8 cellular contexts compared by ENCODE assay signal in the genomic region with DNA sequence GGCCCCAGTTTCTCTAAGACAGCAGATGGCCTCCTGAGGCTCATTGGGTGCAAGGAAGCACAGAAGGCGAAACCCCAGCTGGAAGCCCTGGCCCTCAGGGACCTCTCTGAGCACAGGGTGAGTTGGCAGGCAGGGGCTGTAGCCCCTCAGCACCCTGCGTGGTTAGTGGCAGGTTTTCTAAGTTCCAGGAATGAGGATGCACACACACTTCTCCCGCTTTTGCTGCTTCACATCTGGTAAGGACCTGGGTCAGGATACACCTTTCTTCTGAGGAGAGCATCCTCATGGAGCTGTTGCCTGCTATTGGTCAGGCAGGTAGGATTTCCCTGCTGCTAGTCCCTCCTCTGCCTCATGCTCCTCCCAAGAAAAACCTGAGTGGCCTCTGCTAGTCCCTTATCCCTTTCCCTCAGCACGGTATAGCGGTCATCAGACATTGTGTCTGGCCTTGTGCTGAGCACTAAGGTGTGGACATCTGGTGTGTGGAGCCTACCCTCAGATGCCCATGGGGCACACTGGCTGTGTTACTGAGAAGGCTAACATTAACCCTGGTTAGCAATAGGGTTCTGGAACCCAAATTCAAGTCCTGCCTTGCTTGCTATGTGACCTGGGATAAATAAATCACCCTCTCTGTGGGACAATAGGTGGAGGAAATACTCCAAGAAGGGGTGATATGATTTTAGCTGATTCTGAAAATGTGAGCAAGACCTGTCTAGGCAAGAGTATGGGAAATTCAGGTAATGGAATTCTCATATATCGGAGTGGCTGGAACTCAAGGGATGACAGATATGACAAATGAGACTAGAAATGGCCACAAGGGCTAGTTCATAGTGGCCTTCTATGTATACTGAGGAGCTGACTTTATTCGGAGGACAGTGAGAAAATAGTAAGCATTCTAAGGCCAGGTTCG. TPM values are rescaled to one million over a fixed set of nuclear protein-coding genes. Genes with fewer than 3 reads are reported as not detected.
A peak's percentile ranks its signal among the peaks of the same experiment; 100 is the strongest.
DNase-seq lines count a peak whose midpoint lies in the region; TF ChIP-seq lines count a peak whose summit lies in the region.

No MANE protein-coding gene starts in this region.

- H3K4me1 ChIP-seq in smooth muscle cell (ENCODE audit: low read depth) (peaks cover 10% of the 10 kb centered on the region), ovary (ENCODE audit: insufficient read depth) (peaks cover 2% of the 10 kb centered on the region)

- H3K4me3 ChIP-seq in fibroblast of villous mesenchyme (ENCODE audit: low read depth, low read length), result peak overlapping the region; percentile 77
- H3K4me3 ChIP-seq in smooth muscle cell, result peak overlapping the region; percentile 64
- no peak overlapping the region for H3K4me3 ChIP-seq in ovary

- 82% methylated on average over 8 of the region's 8 CpGs for WGBS in smooth muscle cell (ENCODE audit: low lambda C conversion rate)
- WGBS in ovary, 3 donors, result 86 to 91% (median 88%) methylated on average over 8 of the region's 8 CpGs

- no peaks in the 10 kb centered on the region for H4K20me1 ChIP-seq in smooth muscle cell (ENCODE audit: low read depth)

- no peak for TF ChIP-seq CTCF in fibroblast of villous mesenchyme (IDR thresholded peaks at IDR 0.05; ENCODE audit: insufficient read depth, low read depth, low read length)
- no peak for TF ChIP-seq CTCF in smooth muscle cell (IDR thresholded peaks at IDR 0.05; ENCODE audit: borderline replicate concordance, insufficient read depth, poor library complexity, severe bottlenecking)
- no peak for TF ChIP-seq CTCF in ovary (IDR thresholded peaks at IDR 0.05)

- H3F3A ChIP-seq in smooth muscle cell (ENCODE audit: low read depth), result peaks cover 6% of the 10 kb centered on the region

- DNase-seq in SIG-M5 treated with dmso at 0.1 percent for 504 hours (lab: John Stamatoyannopoulos, UW; ENCODE audit: unreplicated experiment) (peak; percentile 47), SIG-M5 (lab: John Stamatoyannopoulos, UW) (no peak), fibroblast of villous mesenchyme (ENCODE audit: low read depth) (no peak), smooth muscle cell (lab: John Stamatoyannopoulos, UW; ENCODE audit: unreplicated experiment) (no peak), ovary (no peak), OCI-M2 (lab: John Stamatoyannopoulos, UW; ENCODE audit: unreplicated experiment) (no peak)
- DNase-seq in activated CD4-positive, alpha-beta memory T cell treated with anti-CD3 and anti-CD28 coated beads, Interleukin-2, amount 10 ng/mL, durations not matched to agents 7 days and 5 days, result no peak
- DNase-seq in activated CD4-positive, alpha-beta T cell treated with anti-CD3 and anti-CD28 coated beads for 4 hours, result no peak

- peak overlapping the region; percentile 93 for H3K4me2 ChIP-seq in smooth muscle cell

- no peaks in the 10 kb centered on the region for H3K9me3 Mint-ChIP-seq in activated CD4-positive, alpha-beta memory T cell treated with anti-CD3 and anti-CD28 coated beads, Interleukin-2, amount 10 ng/mL, durations not matched to agents 7 days and 5 days

- H3K9ac ChIP-seq in smooth muscle cell (ENCODE audit: low read depth), result no peak overlapping the region

- H2AFZ ChIP-seq in smooth muscle cell (ENCODE audit: low read depth), result no peak overlapping the region

- peaks cover 3% of the 10 kb centered on the region for H3K27me3 Mint-ChIP-seq in activated CD4-positive, alpha-beta memory T cell treated with anti-CD3 and anti-CD28 coated beads, Interleukin-2, amount 10 ng/mL, durations not matched to agents 7 days and 5 days

- H3K4me1 Mint-ChIP-seq in activated CD4-positive, alpha-beta memory T cell treated with anti-CD3 and anti-CD28 coated beads, Interleukin-2, amount 10 ng/mL, durations not matched to agents 7 days and 5 days, result peaks cover 30% of the 10 kb centered on the region

- H3K36me3 Mint-ChIP-seq in activated CD4-positive, alpha-beta memory T cell treated with anti-CD3 and anti-CD28 coated beads, Interleukin-2, amount 10 ng/mL, durations not matched to agents 7 days and 5 days (ENCODE audit: low read depth), result no peaks in the 10 kb centered on the region

- no peaks in the 10 kb centered on the region for H3K9me3 ChIP-seq in smooth muscle cell (replicated peaks; ENCODE audit: low read depth)
- no peaks in the 10 kb centered on the region for H3K9me3 ChIP-seq in ovary

- peak overlapping the region; percentile 87 for H3K4me3 Mint-ChIP-seq in activated CD4-positive, alpha-beta memory T cell treated with anti-CD3 and anti-CD28 coated beads, Interleukin-2, amount 10 ng/mL, durations not matched to agents 7 days and 5 days

- H3K27ac ChIP-seq in smooth muscle cell (ENCODE audit: low read depth), result peak overlapping the region; percentile 99
- H3K27ac ChIP-seq in ovary, result peak overlapping the region in 1 of 2 donors; percentile 100

- intact Hi-C loops in ovary (cut with DNase I), result loop anchor here in 2 of 4 donors (10.0 kb wide), 2 partner anchors 71 to 79 kb away; a partner anchor contains a TSS

- H3K36me3 ChIP-seq in smooth muscle cell (ENCODE audit: low read depth) (no peaks in the 10 kb centered on the region), ovary (no peaks in the 10 kb centered on the region)

- no peak for TF ChIP-seq POLR2A in ovary (IDR thresholded peaks at IDR 0.05)

- CTCF ChIA-PET in activated CD4-positive, alpha-beta memory T cell treated with anti-CD3 and anti-CD28 coated beads, Interleukin-2, amount 10 ng/mL, durations not matched to agents 7 days and 5 days (lab: Charles Lee), result no interaction called here

- POLR2A ChIA-PET in activated CD4-positive, alpha-beta memory T cell treated with anti-CD3 and anti-CD28 coated beads, Interleukin-2, amount 10 ng/mL, durations not matched to agents 7 days and 5 days (lab: Charles Lee), result interaction anchor here (1.0 to 1.1 kb wide), 2 partner anchors 70 to 195 kb away, joined by 3 to 4 read pairs; a partner anchor contains a TSS

- peak overlapping the region; percentile 67 for H3K27ac Mint-ChIP-seq in activated CD4-positive, alpha-beta memory T cell treated with anti-CD3 and anti-CD28 coated beads, Interleukin-2, amount 10 ng/mL, durations not matched to agents 7 days and 5 days

- H3K79me2 ChIP-seq in smooth muscle cell (ENCODE audit: low read depth), result peaks cover 8% of the 10 kb centered on the region

- no peaks in the 10 kb centered on the region for H3K27me3 ChIP-seq in smooth muscle cell (ENCODE audit: low read depth)
- no peaks in the 10 kb centered on the region for H3K27me3 ChIP-seq in ovary

- TF ChIP-seq EP300 in ovary (IDR thresholded peaks at IDR 0.05), result no peak

RNA-seq across cellular contexts. Expression of a gene that starts 1.6 kb away (rescaled TPM):
- total RNA-seq in activated CD4-positive, alpha-beta memory T cell treated with anti-CD3 and anti-CD28 coated beads, Interleukin-2, amount 10 ng/mL, durations not matched to agents 7 days and 5 days, result under 1 TPM; 0.10 to 0.28 TPM
- total RNA-seq in fibroblast of villous mesenchyme (6.8 and 16.4 TPM in 2 replicates), smooth muscle cell (0.45 and 3.8 TPM in 2 replicates), ovary (1 to 10 TPM in 6 of 7 donors, under 1 TPM in 1; 0.72 to 7.7 (median 3.0) TPM)
- polyA plus RNA-seq in smooth muscle cell (1.3 and 3.1 TPM in 2 replicates), ovary (1 to 10 TPM; 1.1 to 1.7 TPM)

RNA-seq across cellular contexts. Expression of a gene that starts 38.3 kb away (rescaled TPM):
- total RNA-seq in activated CD4-positive, alpha-beta memory T cell treated with anti-CD3 and anti-CD28 coated beads, Interleukin-2, amount 10 ng/mL, durations not matched to agents 7 days and 5 days, result not detected
- 42.8 and 97.2 TPM in 2 replicates for total RNA-seq in fibroblast of villous mesenchyme
- 77.4 and 93.8 TPM in 2 replicates for total RNA-seq in smooth muscle cell
- 275 and 338 TPM in 2 replicates for polyA plus RNA-seq in smooth muscle cell
- 10 to 100 TPM; 17.9 to 63.4 (median 45.4) TPM for total RNA-seq in ovary
- 10 to 100 TPM in 1 of 2 donors, 1 to 10 TPM in 1; 3.4 to 25.9 TPM for polyA plus RNA-seq in ovary

Comparison
In these comparisons a context has a peak if more than half of its experiments do, and no peak if none do; other contexts are left out.
1. RNA of a gene that starts 38.3 kb away (total RNA-seq): 42.8 to 97.2 TPM in fibroblast of villous mesenchyme, 77.4 to 93.8 TPM in smooth muscle cell and 17.9 to 63.4 TPM in ovary; not detected in activated CD4-positive, alpha-beta memory T cell treated with anti-CD3 and anti-CD28 coated beads, Interleukin-2, amount 10 ng/mL, durations not matched to agents 7 days and 5 days; every median in the first group is over 10 times any median in the second.